In genomic region chr2:69062307-69062706, GRCh38 we compare ENCODE assay signal across 10 cellular contexts.
"Had no signal": no experiment of that assay in that cellular context is flagged by ENCODE, and none has a peak within 500 bp of the region (broad histone marks: within the 10 kb centered on the region; RNA-seq: fewer than 3 reads in every experiment).

No MANE protein-coding gene starts in this region.

- H3K4me2 ChIP-seq: neural progenitor cell had no signal

- H2AFZ ChIP-seq: neural progenitor cell had no signal

- H3K36me3 ChIP-seq: gastroesophageal sphincter, neural progenitor cell had no signal

- H3K27ac ChIP-seq: neural progenitor cell had no signal

- H3K9me3 ChIP-seq: gastroesophageal sphincter had no signal

- H3K4me1 ChIP-seq: neural progenitor cell had no signal

- H3K9ac ChIP-seq: neural progenitor cell had no signal

- H3K4me3 ChIP-seq: gastroesophageal sphincter, neural progenitor cell had no signal

- DNase-seq: activated CD8-positive, alpha-beta memory T cell treated with anti-CD3 and anti-CD28 coated beads, Interleukin-2, amount 50 U/mL, for 48 hours; activated CD8-positive, alpha-beta T cell treated with anti-CD3 and anti-CD28 coated beads for 36 hours; activated naive CD8-positive, alpha-beta T cell treated with anti-CD3 and anti-CD28 coated beads, Interleukin-2, amount 10 ng/mL, durations not matched to agents 7 days and 5 days; aorta; left ventricle myocardium superior; stimulated activated CD4-positive, alpha-beta T cell treated with anti-CD3 and anti-CD28 coated beads, Interleukin-1b, Interleukin-23, amount 100 ng/mL, for 48 hours; stimulated activated naive CD4-positive, alpha-beta T cell; SW 1271 had no signal

- ATAC-seq: activated CD8-positive, alpha-beta T cell treated with anti-CD3 and anti-CD28 coated beads for 36 hours; gastroesophageal sphincter had no signal

- H3K27me3 ChIP-seq: gastroesophageal sphincter, neural progenitor cell had no signal
